In genomic region chr17:2954898-2955445, GRCh38 we compare ENCODE assay signal across 9 cellular contexts.
A peak's percentile ranks its signal among the peaks of the same experiment; 100 is the strongest.
DNase-seq lines count a peak whose midpoint lies in the region; ATAC-seq lines count a peak whose summit lies in the region.
"Had no signal": no experiment of that assay in that cellular context is flagged by ENCODE, and none has a peak within 500 bp of the region (broad histone marks: within the 10 kb centered on the region; RNA-seq: fewer than 3 reads in every experiment).

No MANE protein-coding gene starts in this region.

- in situ Hi-C loops in Caki2 (cut with HindIII; ENCODE audit: low pct_unique_long_range_greater_than_20kb, low sequenced_read_pairs) = no loop called here

- H2BK5ac ChIP-seq in mesendoderm (ENCODE audit: low read length) = no peak overlapping the region

- WGBS in mesendoderm (ENCODE audit: extremely low coverage, insufficient coverage, low lambda C conversion rate) = no CpG with 5 or more reads among the region's 8 CpGs

- H3K79me2 ChIP-seq in mesendoderm (ENCODE audit: control insufficient read depth, insufficient read depth, low read length) = peaks cover 13% of the 10 kb centered on the region

- no peak overlapping the region for H3K27ac ChIP-seq in mesendoderm (ENCODE audit: low read depth, low read length)

- H3K4me1 ChIP-seq in mesendoderm (ENCODE audit: control insufficient read depth, low read depth, low read length) = no peaks in the 10 kb centered on the region

- no peak overlapping the region for H3K4me2 ChIP-seq in mesendoderm (ENCODE audit: low read length)

- H4K8ac ChIP-seq in mesendoderm (ENCODE audit: low read depth, low read length) = no peak overlapping the region

- H3K9ac ChIP-seq in mesendoderm (ENCODE audit: low read length) = no peak overlapping the region

- no peak overlapping the region for H3K18ac ChIP-seq in mesendoderm (ENCODE audit: low read length)

- H3K56ac ChIP-seq in mesendoderm (ENCODE audit: low read length) = no peak overlapping the region

- H3K4me3 Mint-ChIP-seq in naive thymus-derived CD8-positive, alpha-beta T cell = peak overlapping the region in 1 of 10 donors; percentile 46

- POLR2A ChIA-PET in naive thymus-derived CD8-positive, alpha-beta T cell (lab: Charles Lee) = no interaction called here

- no peaks in the 10 kb centered on the region for H3K36me3 ChIP-seq in mesendoderm (ENCODE audit: control insufficient read depth, insufficient read depth, low read length)

- no peak overlapping the region for H2BK15ac ChIP-seq in mesendoderm (replicated peaks; ENCODE audit: low read depth)

- no peaks in the 10 kb centered on the region for H3K27me3 Mint-ChIP-seq in naive thymus-derived CD8-positive, alpha-beta T cell

- H3K4me1 Mint-ChIP-seq in naive thymus-derived CD8-positive, alpha-beta T cell = peaks cover 11 to 27% (median 14%) of the 10 kb centered on the region in 4 donors

- no peaks in the 10 kb centered on the region for H3K9me3 Mint-ChIP-seq in naive thymus-derived CD8-positive, alpha-beta T cell

- H4K5ac ChIP-seq in mesendoderm (ENCODE audit: low read length) = no peak overlapping the region

- DNase-seq in Caki2 (ENCODE audit: low read depth) (peak; percentile 86), LoVo (ENCODE audit: low spot score) (peak; percentile 85), mesendoderm (peak; percentile 50), amygdala (lab: John Stamatoyannopoulos, UW) (no peak)
- peak; percentile 42 for DNase-seq in activated CD8-positive, alpha-beta memory T cell treated with anti-CD3 and anti-CD28 coated beads, Interleukin-2, amount 50 U/mL, for 48 hours
- no peak for DNase-seq in naive thymus-derived CD8-positive, alpha-beta T cell
- DNase-seq: GOT3 had no signal

- H3K4ac ChIP-seq in mesendoderm (ENCODE audit: low read depth, low read length) = no peak overlapping the region

- peaks cover 0 to 4% (median 2%) of the 10 kb centered on the region in 3 donors for H3K36me3 Mint-ChIP-seq in naive thymus-derived CD8-positive, alpha-beta T cell

- no peak overlapping the region for H2AK5ac ChIP-seq in mesendoderm (ENCODE audit: low read length)

- no peak for ATAC-seq in naive thymus-derived CD8-positive, alpha-beta T cell
- ATAC-seq in HG03571 (IDR thresholded peaks at IDR 0.05; ENCODE audit: unreplicated experiment) (no peak), HG03196 (IDR thresholded peaks at IDR 0.05; ENCODE audit: unreplicated experiment) (no peak)

- H3K27me3 ChIP-seq in mesendoderm (ENCODE audit: insufficient read depth, low read length, poor library complexity) = no peaks in the 10 kb centered on the region

- H3K79me1 ChIP-seq in mesendoderm (ENCODE audit: low read length) = peaks cover 3% of the 10 kb centered on the region

- no peak overlapping the region for H3K4me3 ChIP-seq in mesendoderm (ENCODE audit: low read length)

- no peak overlapping the region for H3K23ac ChIP-seq in mesendoderm (ENCODE audit: low read length)

- H2BK120ac ChIP-seq in mesendoderm (ENCODE audit: low read depth, low read length) = no peak overlapping the region

- no peak overlapping the region for H3K27ac Mint-ChIP-seq in naive thymus-derived CD8-positive, alpha-beta T cell

Comparison
In these comparisons a context has a peak if more than half of its experiments do, and no peak if none do; other contexts are left out.
1. DNase-seq: peak in Caki2 (single experiment), LoVo (single experiment), activated CD8-positive, alpha-beta memory T cell treated with anti-CD3 and anti-CD28 coated beads, Interleukin-2, amount 50 U/mL, for 48 hours (single experiment) and mesendoderm (single experiment); none in naive thymus-derived CD8-positive, alpha-beta T cell (0 of 10) and amygdala (0 of 56).